In the genomic region with DNA sequence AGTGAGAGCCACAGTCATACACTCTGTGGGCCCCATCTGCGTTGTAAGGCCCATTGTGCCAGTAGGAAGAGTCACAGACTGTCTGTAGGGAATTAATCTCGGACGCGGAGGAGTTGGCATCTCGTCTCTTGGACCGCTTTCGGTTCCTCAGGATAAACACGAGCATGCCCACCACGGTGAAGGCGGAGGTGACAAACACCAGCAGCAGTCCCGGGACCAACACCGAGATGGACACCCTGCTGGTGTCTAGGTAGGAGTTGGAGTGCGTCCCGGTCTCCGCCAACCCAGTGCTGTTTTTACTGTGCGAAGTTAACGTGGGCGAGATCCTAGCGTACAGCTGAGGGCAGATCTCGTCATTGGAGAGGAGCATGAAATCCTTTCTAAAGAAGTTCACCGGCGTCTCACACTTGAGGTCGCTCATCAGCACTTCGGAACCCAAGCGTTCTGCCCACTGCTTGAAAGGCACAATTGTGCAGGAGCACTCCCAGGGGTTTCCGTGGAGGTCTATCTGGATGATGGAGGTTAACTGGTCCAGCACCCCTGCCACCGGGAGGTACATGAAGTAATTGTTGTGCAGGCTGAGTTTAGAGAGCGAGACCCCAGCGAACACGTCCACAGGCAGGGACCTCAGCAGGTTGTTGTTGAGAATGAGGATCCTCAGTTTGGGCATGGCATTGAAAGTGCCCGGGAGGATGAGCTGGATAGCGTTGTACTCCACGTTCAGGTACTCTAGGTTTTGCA, we compare ENCODE assay signal across 10 cellular contexts. TPM values are rescaled to one million over a fixed set of nuclear protein-coding genes. Genes with fewer than 3 reads are reported as not detected.
DNase-seq lines count a peak whose midpoint lies in the region; ATAC-seq and TF ChIP-seq lines count a peak whose summit lies in the region.
"Had no signal": no experiment of that assay in that cellular context is flagged by ENCODE, and none has a peak within 500 bp of the region (broad histone marks: within the 10 kb centered on the region; RNA-seq: fewer than 3 reads in every experiment).

No MANE protein-coding gene starts in this region.

- H3K4me3 Mint-ChIP-seq in central memory CD8-positive, alpha-beta T cell: peak overlapping the region; percentile 12
- H3K4me3 Mint-ChIP-seq in CD4-positive, alpha-beta T cell: no peak overlapping the region

- TF ChIP-seq CTCF in stomach (IDR thresholded peaks at IDR 0.05): no peak
- TF ChIP-seq CTCF in CD4-positive, alpha-beta T cell (IDR thresholded peaks at IDR 0.05): no peak

- H3K36me3 ChIP-seq in MG63: no peaks in the 10 kb centered on the region
- H3K36me3 ChIP-seq in stomach: no peaks in the 10 kb centered on the region

- H3K27ac ChIP-seq in layer of hippocampus (ENCODE audit: low read depth, low read length) (peak overlapping the region; percentile 87), stomach (no peak overlapping the region)
- no peak overlapping the region for H3K27ac ChIP-seq in CD4-positive, alpha-beta T cell (ENCODE audit: low read depth, low read length)

- H3K4me1 Mint-ChIP-seq in central memory CD8-positive, alpha-beta T cell: no peaks in the 10 kb centered on the region
- H3K4me1 Mint-ChIP-seq in CD4-positive, alpha-beta T cell (ENCODE audit: low read depth): peaks cover 18% of the 10 kb centered on the region

- H3K27me3 Mint-ChIP-seq in central memory CD8-positive, alpha-beta T cell: peaks cover 68% of the 10 kb centered on the region
- peaks cover 72% of the 10 kb centered on the region for H3K27me3 Mint-ChIP-seq in CD4-positive, alpha-beta T cell

- DNase-seq in MG63 (no peak), stomach (no peak), SW480 (ENCODE audit: low spot score) (no peak)
- DNase-seq in central memory CD8-positive, alpha-beta T cell (ENCODE audit: low spot score in 2 of 2): no peak
- no peak for DNase-seq in stimulated activated CD4-positive, alpha-beta T cell treated with anti-CD3 and anti-CD28 coated beads, Interleukin-1b, Interleukin-23, amount 100 ng/mL, for 48 hours
- DNase-seq in CD4-positive, alpha-beta T cell: no peak
- DNase-seq: activated CD4-positive, alpha-beta T cell treated with anti-CD3 and anti-CD28 coated beads for 4 hours; dermis blood vessel endothelial cell had no signal

- peaks cover 0 to 41% (median 10%) of the 10 kb centered on the region in 4 donors for H3K4me1 ChIP-seq in stomach

- no peaks in the 10 kb centered on the region for H3K9me3 Mint-ChIP-seq in central memory CD8-positive, alpha-beta T cell
- H3K9me3 Mint-ChIP-seq in CD4-positive, alpha-beta T cell: no peaks in the 10 kb centered on the region

- POLR2A ChIA-PET in CD4-positive, alpha-beta T cell (lab: Charles Lee): no interaction called here

- H3K27me3 ChIP-seq in MG63 (no peaks in the 10 kb centered on the region), layer of hippocampus (ENCODE audit: control insufficient read depth, insufficient read depth, low read length) (no peaks in the 10 kb centered on the region), stomach (peaks cover 0 to 67% (median 45%) of the 10 kb centered on the region in 3 donors)
- H3K27me3 ChIP-seq in CD4-positive, alpha-beta T cell (ENCODE audit: control insufficient read depth, insufficient read depth, low read length): peaks cover 43% of the 10 kb centered on the region

- 7 to 27% (median 9%) methylated on average over 10 to 33 of the region's 33 CpGs for WGBS in stomach, 5 donors

- no peak for ATAC-seq in central memory CD8-positive, alpha-beta T cell (replicated peaks; ENCODE audit: extremely low read depth, poor library complexity, severe bottlenecking)
- ATAC-seq in CD4-positive, alpha-beta T cell (ENCODE audit: poor library complexity): no peak

- H3K4me3 ChIP-seq in MG63 (peak overlapping the region; percentile 15; the same call in 1 of the 2 replicates), stomach (peak overlapping the region; percentile 3 to 26 (median 13))

- intact Hi-C loops in stomach (cut with DNase I; ENCODE audit: low total_unique reads): no loop called here
- intact Hi-C loops in CD4-positive, alpha-beta T cell (cut with DNase I, micrococcal nuclease): no loop called here

- TF ChIP-seq EP300 in stomach (IDR thresholded peaks at IDR 0.05): no peak

- CTCF ChIA-PET in CD4-positive, alpha-beta T cell (lab: Charles Lee): no interaction called here

- no peak for TF ChIP-seq POLR2A in stomach (IDR thresholded peaks at IDR 0.05)

- no peak overlapping the region for H3K27ac Mint-ChIP-seq in central memory CD8-positive, alpha-beta T cell (ENCODE audit: low read depth)
- no peak overlapping the region for H3K27ac Mint-ChIP-seq in CD4-positive, alpha-beta T cell

- H3K9me3 ChIP-seq in MG63: no peaks in the 10 kb centered on the region
- H3K9me3 ChIP-seq in stomach: peaks cover 0 to 5% (median 0%) of the 10 kb centered on the region in 4 donors
- H3K9me3 ChIP-seq in CD4-positive, alpha-beta T cell (ENCODE audit: control insufficient read depth, low read length): no peaks in the 10 kb centered on the region

- peaks cover 2% of the 10 kb centered on the region for H3K36me3 Mint-ChIP-seq in central memory CD8-positive, alpha-beta T cell (ENCODE audit: insufficient read depth)
- no peaks in the 10 kb centered on the region for H3K36me3 Mint-ChIP-seq in CD4-positive, alpha-beta T cell (ENCODE audit: low read depth)

RNA-seq across cellular contexts. Expression of gene SLITRK1, which starts 2.7 kb away (rescaled TPM):
- total RNA-seq in MG63 (2014; rRNA removed; shearing (Covaris generic); ENCODE audit: low replicate concordance): 0.05 TPM in 1 of 2 replicates, not detected in the other
- total RNA-seq in stomach: under 1 TPM in 1 of 5 donors, not detected in 4; 0.73 TPM
- polyA plus RNA-seq in stomach: under 1 TPM in 1 of 3 donors, not detected in 2; 0.05 TPM
- total RNA-seq in CD4-positive, alpha-beta T cell: not detected
- total RNA-seq: dermis blood vessel endothelial cell, mononuclear cell had no signal
